18 cellular contexts compared by ENCODE assay signal in the genomic region with DNA sequence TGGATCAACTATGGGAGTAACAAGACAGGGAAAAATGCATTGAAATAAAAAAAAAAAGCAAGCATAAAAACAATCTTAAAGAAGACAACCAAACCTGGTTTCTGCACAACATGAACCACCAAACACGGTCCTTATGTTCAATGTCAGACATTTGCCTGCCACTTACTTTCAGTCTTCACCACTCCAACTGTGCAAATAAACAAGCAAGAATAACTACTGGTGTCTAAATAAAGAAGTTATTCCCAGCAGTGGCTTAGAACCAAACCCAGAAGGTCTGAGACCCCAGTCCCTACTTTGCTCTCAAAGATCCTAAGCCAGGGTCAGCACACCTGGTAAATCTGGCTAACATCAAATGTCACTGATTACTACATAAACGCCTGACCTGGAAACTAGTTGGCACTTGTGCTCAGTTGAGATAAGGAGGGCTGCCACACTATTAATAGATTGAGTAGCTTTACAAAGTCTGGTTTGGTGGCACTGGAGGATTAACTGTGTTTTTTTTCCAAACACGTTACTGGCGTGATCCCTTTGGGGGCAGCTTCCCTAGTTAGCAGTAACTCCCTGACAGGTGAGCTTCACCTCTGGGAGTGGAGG.
"Had no signal": no experiment of that assay in that cellular context is flagged by ENCODE, and none has a peak within 500 bp of the region (broad histone marks: within the 10 kb centered on the region; RNA-seq: fewer than 3 reads in every experiment).

No MANE protein-coding gene starts in this region.

- ATAC-seq: activated CD8-positive, alpha-beta T cell treated with anti-CD3 and anti-CD28 coated beads, Interleukin-2, amount 10 ng/mL, durations not matched to agents 7 days and 5 days; stimulated activated naive B cell treated with anti-CD40 and anti-IgM and Interleukin-4, amounts not matched to agents 10 μg/mL and 1 μg/mL and 100 μg/mL, for 72 hours had no signal

- DNase-seq: activated B cell treated with CpG ODN at 0.5 μM for 24 hours; activated CD4-positive, alpha-beta T cell treated with anti-CD3 and anti-CD28 coated beads for 48 hours; activated CD8-positive, alpha-beta memory T cell treated with anti-CD3 and anti-CD28 coated beads, Interleukin-2, amount 50 U/mL, for 4 hours; activated CD8-positive, alpha-beta T cell treated with anti-CD3 and anti-CD28 coated beads, Interleukin-2, amount 10 ng/mL, durations not matched to agents 7 days and 5 days; activated gamma-delta T cell treated with Interleukin-2 at 50 U/mL for 16 hours; activated naive CD8-positive, alpha-beta T cell treated with anti-CD3 and anti-CD28 coated beads for 36 hours; activated T-cell treated with anti-CD3 and anti-CD28 coated beads, Interleukin-2, amount 50 U/mL, for 48 hours; amygdala; brain microvascular endothelial cell; dorsolateral prefrontal cortex; hippocampal formation; kidney; naive B cell; stimulated activated CD4-positive, alpha-beta T cell treated with anti-CD3 and anti-CD28 coated beads, Interleukin-2, amount 100 ng/mL, for 48 hours; stimulated activated naive B cell treated with anti-CD40 and anti-IgM and Interleukin-4, amounts not matched to agents 10 μg/mL and 1 μg/mL and 100 μg/mL, for 72 hours; T-helper 2 cell; transverse colon had no signal

- FAIRE-seq: kidney had no signal

- H3K4me3 ChIP-seq: dorsolateral prefrontal cortex, neural progenitor cell, transverse colon had no signal

- H3K9me3 ChIP-seq: transverse colon had no signal

- H3K36me3 ChIP-seq: brain microvascular endothelial cell, neural progenitor cell, transverse colon had no signal

- H3K27ac ChIP-seq: brain microvascular endothelial cell, neural progenitor cell, transverse colon had no signal

- H3K27me3 ChIP-seq: brain microvascular endothelial cell, neural progenitor cell, transverse colon had no signal
